In genomic region chr10:53025172-53025651, GRCh38 we compare ENCODE assay signal across 12 cellular contexts.
A peak's percentile ranks its signal among the peaks of the same experiment; 100 is the strongest.
DNase-seq lines count a peak whose midpoint lies in the region; ATAC-seq and TF ChIP-seq lines count a peak whose summit lies in the region.
"Had no signal": no experiment of that assay in that cellular context is flagged by ENCODE, and none has a peak within 500 bp of the region (broad histone marks: within the 10 kb centered on the region; RNA-seq: fewer than 3 reads in every experiment).

No MANE protein-coding gene starts in this region.

- H3K36me3 ChIP-seq in IMR-90 (ENCODE audit: control insufficient read depth, insufficient read depth, low read length): no peaks in the 10 kb centered on the region
- no peaks in the 10 kb centered on the region for H3K36me3 ChIP-seq in endodermal cell (ENCODE audit: control insufficient read depth, insufficient read depth, low read length)
- H3K36me3 ChIP-seq in neuronal stem cell (replicated peaks in 1 of 2; ENCODE audit: control insufficient read depth in 2 of 2, insufficient read depth in 2 of 2, low read length in 2 of 2): no peaks in the 10 kb centered on the region

- H2BK120ac ChIP-seq in IMR-90 (ENCODE audit: low read depth, low read length) (peak overlapping the region; percentile 67), neuronal stem cell (ENCODE audit: low read depth, low read length) (no peak overlapping the region)

- H3K4me1 Mint-ChIP-seq in Calu3 (ENCODE audit: low read depth, unreplicated experiment) (peaks cover 28% of the 10 kb centered on the region), endodermal cell (peaks cover 26% of the 10 kb centered on the region)
- no peaks in the 10 kb centered on the region for H3K4me1 Mint-ChIP-seq in activated T-cell treated with anti-CD3 and anti-CD28 coated beads, Interleukin-2, amount 50 U/mL, for 72 hours (ENCODE audit: low read depth)

- H2AK5ac ChIP-seq in IMR-90 (ENCODE audit: low read depth, low read length): no peak overlapping the region
- no peak overlapping the region for H2AK5ac ChIP-seq in neuronal stem cell (ENCODE audit: low read depth, low read length)

- DNase-seq in Calu3 (no peak), IMR-90 (peak; percentile 21), endodermal cell (no peak), neuronal stem cell (ENCODE audit: low spot score) (no peak), RWPE1 (ENCODE audit: low spot score) (no peak), T-helper 1 cell (no peak)
- no peak for DNase-seq in activated T-cell treated with anti-CD3 and anti-CD28 coated beads, Interleukin-2, amount 50 U/mL, for 72 hours
- no peak for DNase-seq in stimulated activated naive CD4-positive, alpha-beta T cell (lab: John Stamatoyannopoulos, UW)
- DNase-seq: activated T-cell treated with anti-CD3 and anti-CD28 coated beads, Interleukin-2, amount 50 U/mL, for 24 hours; Caco-2; NCI-H1694; stimulated activated CD4-positive, alpha-beta T cell treated with anti-CD3 and anti-CD28 coated beads, Interleukin-4, amount 100 ng/mL, for 4 hours had no signal

- H3K4me3 ChIP-seq in IMR-90 (ENCODE audit: insufficient read depth, low read depth, low read length) (peak overlapping the region; percentile 37), endodermal cell (ENCODE audit: low read length) (no peak overlapping the region), neuronal stem cell (ENCODE audit: low read length in 2 of 2) (no peak overlapping the region)

- H3K27me3 Mint-ChIP-seq in Calu3 (ENCODE audit: unreplicated experiment) (no peaks in the 10 kb centered on the region), endodermal cell (ENCODE audit: insufficient read depth) (no peaks in the 10 kb centered on the region)
- H3K27me3 Mint-ChIP-seq in activated T-cell treated with anti-CD3 and anti-CD28 coated beads, Interleukin-2, amount 50 U/mL, for 72 hours (ENCODE audit: low read depth): no peaks in the 10 kb centered on the region
- H3K27me3 Mint-ChIP-seq: activated T-cell treated with anti-CD3 and anti-CD28 coated beads, Interleukin-2, amount 50 U/mL, for 24 hours had no signal

- H3K27me3 ChIP-seq in IMR-90 (ENCODE audit: control insufficient read depth, insufficient read depth, low read length) (no peaks in the 10 kb centered on the region), endodermal cell (ENCODE audit: control insufficient read depth, insufficient read depth, low read length, poor library complexity, severe bottlenecking) (no peaks in the 10 kb centered on the region), neuronal stem cell (ENCODE audit: control insufficient read depth in 3 of 3, insufficient read depth in 3 of 3, low read depth in 1 of 3, low read length in 3 of 3) (no peaks in the 10 kb centered on the region)

- ATAC-seq in IMR-90 (ENCODE audit: low read depth): peak; percentile 81
- ATAC-seq in activated T-cell treated with anti-CD3 and anti-CD28 coated beads, Interleukin-2, amount 50 U/mL, for 72 hours (replicated peaks in 1 of 2): no peak

- CTCF ChIA-PET in Calu3 (lab: Charles Lee) (no interaction called here), IMR-90 (lab: Yijun Ruan, JAX) (no interaction called here), RWPE1 (lab: Yijun Ruan, JAX) (interaction anchor here (0.7 kb wide), 1 partner anchor 11 kb away, joined by 3 read pairs; no protein-coding TSS in a partner anchor)

- H2AK9ac ChIP-seq in IMR-90 (replicated peaks; ENCODE audit: low read depth, low read length, poor library complexity): peak overlapping the region; percentile 61

- BruUV-seq in Calu3 (replicated peaks; lab: Mats Ljungman, UMichigan): no TSS peak
- no TSS peak for BruUV-seq in IMR-90 (replicated peaks; lab: Mats Ljungman, UMichigan)

- H3K23ac ChIP-seq in IMR-90 (ENCODE audit: low read depth, low read length) (no peak overlapping the region), neuronal stem cell (ENCODE audit: low read depth, low read length, poor library complexity) (no peak overlapping the region)

- H2BK15ac ChIP-seq in IMR-90 (ENCODE audit: low read depth, low read length) (peak overlapping the region; percentile 34; the same call in 1 of the 3 replicates), neuronal stem cell (ENCODE audit: low read length) (no peak overlapping the region)

- H4K8ac ChIP-seq in IMR-90 (ENCODE audit: low read depth in 2 of 2, low read length in 2 of 2) (peak overlapping the region; percentile 54 to 65), neuronal stem cell (ENCODE audit: low read depth, low read length) (no peak overlapping the region)

- peak overlapping the region; percentile 28 for H2BK20ac ChIP-seq in IMR-90 (ENCODE audit: low read depth, low read length)

- dilution Hi-C loops in IMR-90 (cut with HindIII; ENCODE audit: low sequenced_read_pairs, unreplicated experiment): no loop called here

- 20% methylated on average over 2 of the region's 9 CpGs; no CpG with 5 or more reads in 1 of the 2 experiments for WGBS in IMR-90 (ENCODE audit: extremely low coverage in 2 of 2, insufficient read length in 1 of 2), 2 experiments
- no CpG with 5 or more reads among the region's 9 CpGs for WGBS in endodermal cell (ENCODE audit: insufficient coverage in 1 of 2, insufficient read length in 1 of 2), 2 experiments
- WGBS in neuronal stem cell (ENCODE audit: extremely low coverage in 2 of 2, insufficient read length in 2 of 2, insufficient replicate concordance in 1 of 2), 2 donors: no CpG with 5 or more reads among the region's 9 CpGs

- peak overlapping the region; percentile 66 for H3K4me3 Mint-ChIP-seq in Calu3 (ENCODE audit: low read depth, unreplicated experiment)
- H3K4me3 Mint-ChIP-seq in endodermal cell: no peak overlapping the region
- no peak overlapping the region for H3K4me3 Mint-ChIP-seq in activated T-cell treated with anti-CD3 and anti-CD28 coated beads, Interleukin-2, amount 50 U/mL, for 72 hours
- H3K4me3 Mint-ChIP-seq: activated T-cell treated with anti-CD3 and anti-CD28 coated beads, Interleukin-2, amount 50 U/mL, for 24 hours had no signal

- TF ChIP-seq RAD21 in IMR-90 (IDR thresholded peaks at IDR 0.05; ENCODE audit: low read length): no peak

- H2BK5ac ChIP-seq in IMR-90 (ENCODE audit: low read depth, low read length, poor library complexity, severe bottlenecking) (peak overlapping the region; percentile 14), neuronal stem cell (ENCODE audit: low read length) (no peak overlapping the region)

- H3K4me2 ChIP-seq in IMR-90 (ENCODE audit: low read depth, low read length): peak overlapping the region; percentile 76
- H3K4me2 ChIP-seq in neuronal stem cell (ENCODE audit: insufficient read depth, low read length, poor library complexity, severe bottlenecking): no peak overlapping the region

- H3K14ac ChIP-seq in IMR-90 (replicated peaks; ENCODE audit: low read depth, low read length): peak overlapping the region; percentile 64; the same call in 1 of the 2 replicates
- H3K14ac ChIP-seq in neuronal stem cell (ENCODE audit: low read length): no peak overlapping the region

- POLR2A ChIA-PET in IMR-90 (lab: Charles Lee; ENCODE audit: unreplicated experiment) (no interaction called here), RWPE1 (lab: Yijun Ruan, JAX; ENCODE audit: low non-redundant PET) (no interaction called here)

- TF ChIP-seq CTCF in Calu3 (IDR thresholded peaks at IDR 0.05; ENCODE audit: unreplicated experiment) (no peak), IMR-90 (conservative IDR thresholded peaks at IDR 0.05; ENCODE audit: low read depth, low read length) (no peak), endodermal cell (conservative IDR thresholded peaks at IDR 0.05) (no peak), RWPE1 (conservative IDR thresholded peaks at IDR 0.05; ENCODE audit: low read depth) (no peak)

- H2BK12ac ChIP-seq in neuronal stem cell (ENCODE audit: low read length): no peak overlapping the region

- H3K18ac ChIP-seq in IMR-90 (ENCODE audit: low read depth, low read length): peak overlapping the region; percentile 90
- no peak overlapping the region for H3K18ac ChIP-seq in neuronal stem cell (ENCODE audit: low read length)

- peak overlapping the region; percentile 76 for H3K27ac Mint-ChIP-seq in Calu3 (ENCODE audit: unreplicated experiment)
- H3K27ac Mint-ChIP-seq in endodermal cell: peak overlapping the region; percentile 44
- no peak overlapping the region for H3K27ac Mint-ChIP-seq in activated T-cell treated with anti-CD3 and anti-CD28 coated beads, Interleukin-2, amount 50 U/mL, for 72 hours
- H3K27ac Mint-ChIP-seq: activated T-cell treated with anti-CD3 and anti-CD28 coated beads, Interleukin-2, amount 50 U/mL, for 24 hours had no signal

- peak overlapping the region; percentile 7 for H4K91ac ChIP-seq in IMR-90 (ENCODE audit: insufficient read depth, low read depth, low read length)
- H4K91ac ChIP-seq in neuronal stem cell (ENCODE audit: low read depth, low read length, poor library complexity): no peak overlapping the region

- no peaks in the 10 kb centered on the region for H3K9me3 ChIP-seq in IMR-90 (ENCODE audit: control insufficient read depth, insufficient read depth, low read length)
- H3K9me3 ChIP-seq in endodermal cell (ENCODE audit: control insufficient read depth, low read length): no peaks in the 10 kb centered on the region
- no peaks in the 10 kb centered on the region for H3K9me3 ChIP-seq in neuronal stem cell (replicated peaks in 1 of 2; ENCODE audit: control insufficient read depth in 2 of 2, insufficient read depth in 1 of 2, low read depth in 1 of 2, low read length in 2 of 2)
- H3K9me3 ChIP-seq: Caco-2 had no signal

- peak overlapping the region; percentile 79 for H4K5ac ChIP-seq in IMR-90 (ENCODE audit: low read depth, low read length)

- peak overlapping the region; percentile 97; the same call in 1 of the 2 replicates for H3K27ac ChIP-seq in IMR-90 (ENCODE audit: insufficient read depth, low read length)
- H3K27ac ChIP-seq in endodermal cell (ENCODE audit: low read depth, low read length): no peak overlapping the region
- no peak overlapping the region for H3K27ac ChIP-seq in neuronal stem cell (replicated peaks; ENCODE audit: low read length)
- no peak overlapping the region for H3K27ac ChIP-seq in RWPE1

- peak overlapping the region; percentile 63; the same call in 1 of the 2 replicates for H3K56ac ChIP-seq in IMR-90 (ENCODE audit: extremely low read depth, insufficient read depth, low read length)

- H3K36me3 Mint-ChIP-seq in Calu3 (ENCODE audit: insufficient read depth, unreplicated experiment) (peaks cover 6% of the 10 kb centered on the region), endodermal cell (ENCODE audit: low read depth) (no peaks in the 10 kb centered on the region)
- H3K36me3 Mint-ChIP-seq in activated T-cell treated with anti-CD3 and anti-CD28 coated beads, Interleukin-2, amount 50 U/mL, for 72 hours (ENCODE audit: insufficient read depth in 2 of 2): peaks cover 0 to 1% of the 10 kb centered on the region in 2 donors

- TF ChIP-seq POLR2A in IMR-90 (IDR thresholded peaks at IDR 0.05; ENCODE audit: low read depth, low read length): no peak

- H3K9me1 ChIP-seq in IMR-90 (ENCODE audit: insufficient read depth, low read length): no peaks in the 10 kb centered on the region

- intact Hi-C loops in Calu3 (cut with micrococcal nuclease; ENCODE audit: unreplicated experiment): no loop called here
- intact Hi-C loops in IMR-90 (cut with micrococcal nuclease): no loop called here

- in situ Hi-C loops in IMR-90 (cut with MboI; ENCODE audit: low sequenced_read_pairs): no loop called here

- H3K4ac ChIP-seq in IMR-90 (ENCODE audit: low read depth, low read length) (peak overlapping the region; percentile 31), neuronal stem cell (ENCODE audit: low read length) (no peak overlapping the region)

- H3K9me3 Mint-ChIP-seq in Calu3 (ENCODE audit: low read depth, unreplicated experiment): no peaks in the 10 kb centered on the region
- no peaks in the 10 kb centered on the region for H3K9me3 Mint-ChIP-seq in endodermal cell
- H3K9me3 Mint-ChIP-seq in activated T-cell treated with anti-CD3 and anti-CD28 coated beads, Interleukin-2, amount 50 U/mL, for 72 hours: peaks cover 0 to 7% of the 10 kb centered on the region in 2 donors
- H3K9me3 Mint-ChIP-seq: activated T-cell treated with anti-CD3 and anti-CD28 coated beads, Interleukin-2, amount 50 U/mL, for 24 hours had no signal

- peaks cover 7% of the 10 kb centered on the region for H3K4me1 ChIP-seq in IMR-90 (ENCODE audit: control insufficient read depth, insufficient read depth, low read length)
- H3K4me1 ChIP-seq in endodermal cell (ENCODE audit: control insufficient read depth, insufficient read depth, low read length): no peaks in the 10 kb centered on the region
- peaks cover 0 to 2% of the 10 kb centered on the region in 2 donors for H3K4me1 ChIP-seq in neuronal stem cell (ENCODE audit: control insufficient read depth in 2 of 2, insufficient read depth in 1 of 2, low read depth in 1 of 2, low read length in 2 of 2)

- H3K9ac ChIP-seq in IMR-90 (ENCODE audit: low read depth, low read length) (peak overlapping the region; percentile 92), endodermal cell (ENCODE audit: extremely low read depth, low read length, poor library complexity, severe bottlenecking) (no peak overlapping the region), neuronal stem cell (ENCODE audit: low read depth, low read length, poor library complexity) (no peak overlapping the region)

- H4K20me1 ChIP-seq in IMR-90 (ENCODE audit: insufficient read depth, low read length): no peaks in the 10 kb centered on the region

- H3K79me1 ChIP-seq in IMR-90 (ENCODE audit: low read depth in 1 of 2, low read length in 2 of 2): no peaks in the 10 kb centered on the region
- H3K79me1 ChIP-seq in neuronal stem cell (ENCODE audit: low read depth, low read length): no peaks in the 10 kb centered on the region

- H2AFZ ChIP-seq in IMR-90 (replicated peaks; ENCODE audit: low read length, poor library complexity) (peak overlapping the region; percentile 91), neuronal stem cell (ENCODE audit: low read length) (peak overlapping the region; percentile 53)
